Comparison of ENCODE assay signal across 17 cellular contexts in genomic region chr1:9184749-9185148, GRCh38.
"Had no signal": no experiment of that assay in that cellular context is flagged by ENCODE, and none has a peak within 500 bp of the region (broad histone marks: within the 10 kb centered on the region; RNA-seq: fewer than 3 reads in every experiment).

No MANE protein-coding gene starts in this region.

- H3K36me3 Mint-ChIP-seq: stimulated activated naive B cell treated with anti-CD40 and anti-IgM and Interleukin-4, amounts not matched to agents 10 μg/mL and 1 μg/mL and 100 μg/mL, for 72 hours had no signal

- H3K27ac Mint-ChIP-seq: activated CD4-positive, alpha-beta T cell treated with anti-CD3 and anti-CD28 coated beads, Interleukin-2, amount 10 ng/mL, durations not matched to agents 7 days and 5 days; stimulated activated naive B cell treated with anti-CD40 and anti-IgM and Interleukin-4, amounts not matched to agents 10 μg/mL and 1 μg/mL and 100 μg/mL, for 72 hours had no signal

- H3K4me3 Mint-ChIP-seq: activated CD4-positive, alpha-beta T cell treated with anti-CD3 and anti-CD28 coated beads, Interleukin-2, amount 10 ng/mL, durations not matched to agents 7 days and 5 days; activated T-cell treated with anti-CD3 and anti-CD28 coated beads, Interleukin-2, amount 50 U/mL, for 4 hours; stimulated activated naive B cell treated with anti-CD40 and anti-IgM and Interleukin-4, amounts not matched to agents 10 μg/mL and 1 μg/mL and 100 μg/mL, for 72 hours had no signal

- H3K36me3 ChIP-seq: adrenal gland, esophagus squamous epithelium, neutrophil, thoracic aorta, upper lobe of right lung had no signal

- H3K9me3 Mint-ChIP-seq: activated CD4-positive, alpha-beta T cell treated with anti-CD3 and anti-CD28 coated beads, Interleukin-2, amount 10 ng/mL, durations not matched to agents 7 days and 5 days; activated T-cell treated with anti-CD3 and anti-CD28 coated beads, Interleukin-2, amount 50 U/mL, for 4 hours; naive thymus-derived CD8-positive, alpha-beta T cell; stimulated activated naive B cell treated with anti-CD40 and anti-IgM and Interleukin-4, amounts not matched to agents 10 μg/mL and 1 μg/mL and 100 μg/mL, for 72 hours had no signal

- ATAC-seq: activated T-cell treated with anti-CD3 and anti-CD28 coated beads, Interleukin-2, amount 50 U/mL, for 4 hours; heart right ventricle; naive thymus-derived CD8-positive, alpha-beta T cell; stimulated activated naive B cell treated with anti-CD40 and anti-IgM and Interleukin-4, amounts not matched to agents 10 μg/mL and 1 μg/mL and 100 μg/mL, for 72 hours; upper lobe of right lung had no signal

- H3K27me3 ChIP-seq: adrenal gland, upper lobe of right lung had no signal

- H3K4me3 ChIP-seq: adrenal gland, esophagus squamous epithelium, heart right ventricle, thoracic aorta, upper lobe of right lung had no signal

- H3K9me3 ChIP-seq: adrenal gland, esophagus squamous epithelium, heart right ventricle, neutrophil, thoracic aorta, upper lobe of right lung had no signal

- DNase-seq: activated CD4-positive, alpha-beta T cell treated with anti-CD3 and anti-CD28 coated beads, Interleukin-2, amount 10 ng/mL, durations not matched to agents 7 days and 5 days; activated CD8-positive, alpha-beta memory T cell treated with anti-CD3 and anti-CD28 coated beads, Interleukin-2, amount 50 U/mL, for 4 hours; activated effector memory CD4-positive, alpha-beta T cell treated with Interleukin-2 at 50 U/mL for 16 hours; activated naive CD4-positive, alpha-beta T cell treated with anti-CD3 and anti-CD28 coated beads, Interleukin-2, amount 50 U/mL, for 16 hours; activated T-cell treated with anti-CD3 and anti-CD28 coated beads, Interleukin-2, amount 50 U/mL, for 4 hours; adrenal gland; dermis blood vessel endothelial cell; effector memory CD4-positive, alpha-beta T cell; esophagus squamous epithelium; heart right ventricle; mesendoderm; naive thymus-derived CD8-positive, alpha-beta T cell; retina; stimulated activated naive B cell treated with anti-CD40 and anti-IgM and Interleukin-4, amounts not matched to agents 10 μg/mL and 1 μg/mL and 100 μg/mL, for 72 hours; upper lobe of right lung had no signal

- H3K27ac ChIP-seq: adrenal gland, esophagus squamous epithelium, heart right ventricle, neutrophil, thoracic aorta, upper lobe of right lung had no signal
